23 cellular contexts compared by ENCODE assay signal in genomic region chr4:138943893-138944292, GRCh38.
DNase-seq lines count a peak whose midpoint lies in the region; ATAC-seq and TF ChIP-seq lines count a peak whose summit lies in the region.
"Had no signal": no experiment of that assay in that cellular context is flagged by ENCODE, and none has a peak within 500 bp of the region (broad histone marks: within the 10 kb centered on the region; RNA-seq: fewer than 3 reads in every experiment).

No MANE protein-coding gene starts in this region.

- no peak overlapping the region for H4K12ac ChIP-seq in trophoblast cell (ENCODE audit: low read depth, low read length)

- H3K27ac ChIP-seq in trophoblast cell (ENCODE audit: low read depth, low read length): no peak overlapping the region
- H3K27ac ChIP-seq: BLaER1 had no signal

- no peak overlapping the region for H2AK5ac ChIP-seq in trophoblast cell (ENCODE audit: low read length)

- H4K8ac ChIP-seq in trophoblast cell (ENCODE audit: low read depth, low read length): no peak overlapping the region

- WGBS in trophoblast cell (ENCODE audit: extremely low coverage, insufficient coverage, insufficient read length): no CpG with 5 or more reads among the region's 5 CpGs
- WGBS in lower leg skin, 2 donors: 90 to 93% methylated on average over 5 of the region's 5 CpGs

- no peak overlapping the region for H2BK120ac ChIP-seq in trophoblast cell (ENCODE audit: insufficient read depth, low read length, poor library complexity)

- no peak overlapping the region for H3K4me3 ChIP-seq in trophoblast cell (ENCODE audit: low read depth, low read length)
- H3K4me3 ChIP-seq in lower leg skin (ENCODE audit: low read depth, poor library complexity, severe bottlenecking): no peak overlapping the region
- H3K4me3 ChIP-seq: BLaER1, GM12878 had no signal

- H3K36me3 ChIP-seq in trophoblast cell (ENCODE audit: control insufficient read depth in 1 of 2, insufficient read depth in 2 of 2, low read length in 2 of 2): no peaks in the 10 kb centered on the region
- H3K36me3 ChIP-seq: BE2C, BLaER1 had no signal

- peak; percentile 65 for ATAC-seq in GM21825 (IDR thresholded peaks at IDR 0.05; ENCODE audit: unreplicated experiment)
- peak; percentile 44 for ATAC-seq in HG03460 (IDR thresholded peaks at IDR 0.05; ENCODE audit: unreplicated experiment)
- ATAC-seq: GM12878 had no signal

- no peak overlapping the region for H3K4ac ChIP-seq in trophoblast cell (ENCODE audit: low read depth, low read length)

- H3K9ac ChIP-seq in trophoblast cell (ENCODE audit: low read length): no peak overlapping the region
- H3K9ac ChIP-seq: BLaER1 had no signal

- no peak overlapping the region for H2AFZ ChIP-seq in trophoblast cell (ENCODE audit: insufficient read depth, low read length, poor library complexity)

- TF ChIP-seq POLR2A in lower leg skin (IDR thresholded peaks at IDR 0.05): no peak

- TF ChIP-seq CTCF in lower leg skin (IDR thresholded peaks at IDR 0.05): no peak

- DNase-seq in trophoblast cell: peak; percentile 84 to 88
- DNase-seq in SIG-M5 (lab: John Stamatoyannopoulos, UW): no peak
- no peak for DNase-seq in T-helper 9 cell
- no peak for DNase-seq in lower leg skin (ENCODE audit: low spot score in 2 of 2)
- DNase-seq: 8988T; ACHN; BE2C; C1 segment of cervical spinal cord; CD4-positive, alpha-beta memory T cell; CD4-positive, CD25-positive, alpha-beta regulatory T cell; CD8-positive, alpha-beta memory T cell; COR-L47; DMS 273 treated with DMSO at 0.1 percent for 48 hours; DMS153; DMS53; DMS79; DND-41; EL; GDM1 had no signal

- no peak overlapping the region for H2BK5ac ChIP-seq in trophoblast cell (ENCODE audit: low read depth, low read length, poor library complexity)

- H2BK12ac ChIP-seq in trophoblast cell (ENCODE audit: low read length): no peak overlapping the region

- no peaks in the 10 kb centered on the region for H3K79me2 ChIP-seq in trophoblast cell (ENCODE audit: control insufficient read depth, insufficient read depth, low read length, poor library complexity)

- H3K79me1 ChIP-seq in trophoblast cell (ENCODE audit: low read length): peaks cover 12% of the 10 kb centered on the region

- intact Hi-C loops in lower leg skin (cut with DNase I; ENCODE audit: low total_unique reads): no loop called here

- H4K91ac ChIP-seq in trophoblast cell (ENCODE audit: low read depth, low read length): no peak overlapping the region

- H3K4me1 ChIP-seq in trophoblast cell (ENCODE audit: control insufficient read depth in 1 of 2, insufficient read depth in 2 of 2, low read length in 2 of 2): peaks cover 2 to 14% of the 10 kb centered on the region in 2 experiments
- H3K4me1 ChIP-seq: BE2C had no signal

- H3K23ac ChIP-seq in trophoblast cell (ENCODE audit: low read length): no peak overlapping the region

- no peaks in the 10 kb centered on the region for H3K27me3 ChIP-seq in trophoblast cell (ENCODE audit: insufficient read depth, low read length)
- H3K27me3 ChIP-seq: BE2C, BLaER1 had no signal

- no peak overlapping the region for H3K14ac ChIP-seq in trophoblast cell (ENCODE audit: low read length)

- no peak overlapping the region for H3K18ac ChIP-seq in trophoblast cell (ENCODE audit: low read length)

- no peak overlapping the region for H3K4me2 ChIP-seq in trophoblast cell (ENCODE audit: low read length)
- H3K4me2 ChIP-seq: BLaER1 had no signal

- no peaks in the 10 kb centered on the region for H3K9me3 ChIP-seq in trophoblast cell (ENCODE audit: insufficient read depth, low read depth, low read length)
- H3K9me3 ChIP-seq: BE2C, BLaER1 had no signal

Comparison
In these comparisons a context has a peak if more than half of its experiments do, and no peak if none do; other contexts are left out.
1. DNase-seq: peak in trophoblast cell (2 of 2); none in SIG-M5 (single experiment), T-helper 9 cell (single experiment) and lower leg skin (0 of 2).